Comparison of ENCODE assay signal across 8 cellular contexts in genomic region chr5:150625831-150626746, GRCh38. TPM values are rescaled to one million over a fixed set of nuclear protein-coding genes. Genes with fewer than 3 reads are reported as not detected.
DNase-seq lines count a peak whose midpoint lies in the region; ATAC-seq and TF ChIP-seq lines count a peak whose summit lies in the region.

No MANE protein-coding gene starts in this region.

- no peak overlapping the region for H3K27ac Mint-ChIP-seq in activated naive CD4-positive, alpha-beta T cell treated with anti-CD3 and anti-CD28 coated beads, Interleukin-2, amount 50 U/mL, for 72 hours

- H3K9me3 ChIP-seq in neuronal stem cell (replicated peaks in 1 of 2; ENCODE audit: control insufficient read depth in 2 of 2, insufficient read depth in 1 of 2, low read depth in 1 of 2, low read length in 2 of 2) = no peaks in the 10 kb centered on the region

- H3K4ac ChIP-seq in neuronal stem cell (ENCODE audit: low read length) = no peak overlapping the region

- H2BK12ac ChIP-seq in neuronal stem cell (ENCODE audit: low read length) = no peak overlapping the region

- no peak for TF ChIP-seq CTCF in astrocyte of the spinal cord (IDR thresholded peaks at IDR 0.05; ENCODE audit: low read depth, low read length)

- H3K36me3 Mint-ChIP-seq in activated naive CD4-positive, alpha-beta T cell treated with anti-CD3 and anti-CD28 coated beads, Interleukin-2, amount 50 U/mL, for 72 hours = no peaks in the 10 kb centered on the region

- no peaks in the 10 kb centered on the region for H3K79me1 ChIP-seq in neuronal stem cell (ENCODE audit: low read depth, low read length)

- no peaks in the 10 kb centered on the region for H3K36me3 ChIP-seq in neuronal stem cell (replicated peaks in 1 of 2; ENCODE audit: control insufficient read depth in 2 of 2, insufficient read depth in 2 of 2, low read length in 2 of 2)

- peaks cover 2 to 68% (median 10%) of the 10 kb centered on the region in 3 experiments for H3K27me3 ChIP-seq in neuronal stem cell (ENCODE audit: control insufficient read depth in 3 of 3, insufficient read depth in 3 of 3, low read depth in 1 of 3, low read length in 3 of 3)

- H2AFZ ChIP-seq in neuronal stem cell (ENCODE audit: low read length) = no peak overlapping the region

- H3K4me2 ChIP-seq in neuronal stem cell (ENCODE audit: insufficient read depth, low read length, poor library complexity, severe bottlenecking) = no peak overlapping the region

- H2BK5ac ChIP-seq in neuronal stem cell (ENCODE audit: low read length) = no peak overlapping the region

- WGBS in neuronal stem cell (ENCODE audit: extremely low coverage in 2 of 2, insufficient read length in 2 of 2, insufficient replicate concordance in 1 of 2), 2 donors = no CpG with 5 or more reads among the region's 10 CpGs

- H3K9ac ChIP-seq in neuronal stem cell (ENCODE audit: low read depth, low read length, poor library complexity) = no peak overlapping the region

- no peak overlapping the region for H3K18ac ChIP-seq in neuronal stem cell (ENCODE audit: low read length)

- peak overlapping the region; percentile 10 for H3K23ac ChIP-seq in neuronal stem cell (ENCODE audit: low read depth, low read length, poor library complexity)

- H4K91ac ChIP-seq in neuronal stem cell (ENCODE audit: low read depth, low read length, poor library complexity) = no peak overlapping the region

- no peak for DNase-seq in astrocyte of the spinal cord (ENCODE audit: low read depth, low spot score)
- no peak for DNase-seq in neuronal stem cell (ENCODE audit: low spot score)
- DNase-seq in NOMO-1 treated with DMSO at 0.1 percent for 48 hours (lab: John Stamatoyannopoulos, UW; ENCODE audit: unreplicated experiment) = no peak
- DNase-seq in Kasumi-1 (lab: John Stamatoyannopoulos, UW) = no peak
- no peak for DNase-seq in A172 (ENCODE audit: low spot score)
- no peak for DNase-seq in activated naive CD4-positive, alpha-beta T cell treated with anti-CD3 and anti-CD28 coated beads, Interleukin-2, amount 50 U/mL, for 72 hours (ENCODE audit: low spot score in 2 of 2)

- H4K8ac ChIP-seq in neuronal stem cell (ENCODE audit: low read depth, low read length) = no peak overlapping the region

- peak overlapping the region; percentile 36 for H2BK120ac ChIP-seq in neuronal stem cell (ENCODE audit: low read depth, low read length)

- peak overlapping the region; percentile 97 for H2AK5ac ChIP-seq in neuronal stem cell (ENCODE audit: low read depth, low read length)

- H3K14ac ChIP-seq in neuronal stem cell (ENCODE audit: low read length) = no peak overlapping the region

- peak; percentile 57 for ATAC-seq in GM18511 (IDR thresholded peaks at IDR 0.05; ENCODE audit: unreplicated experiment)
- peak; percentile 38 for ATAC-seq in HG02852 (IDR thresholded peaks at IDR 0.05; ENCODE audit: unreplicated experiment)
- ATAC-seq in activated naive CD4-positive, alpha-beta T cell treated with anti-CD3 and anti-CD28 coated beads, Interleukin-2, amount 50 U/mL, for 72 hours = no peak

- H3K4me1 ChIP-seq in neuronal stem cell (ENCODE audit: control insufficient read depth in 2 of 2, insufficient read depth in 1 of 2, low read depth in 1 of 2, low read length in 2 of 2) = peaks cover 27 to 30% of the 10 kb centered on the region in 2 donors

- H3K27ac ChIP-seq in neuronal stem cell (replicated peaks; ENCODE audit: low read length) = no peak overlapping the region

- H2BK15ac ChIP-seq in neuronal stem cell (ENCODE audit: low read length) = peak overlapping the region; percentile 19

- in situ Hi-C loops in astrocyte of the spinal cord (cut with HindIII; ENCODE audit: low sequenced_read_pairs) = no loop called here

- H3K9me3 Mint-ChIP-seq in activated naive CD4-positive, alpha-beta T cell treated with anti-CD3 and anti-CD28 coated beads, Interleukin-2, amount 50 U/mL, for 72 hours = no peaks in the 10 kb centered on the region

- H3K4me3 ChIP-seq in astrocyte of the spinal cord (ENCODE audit: low read depth, low read length) (peak overlapping the region; percentile 61), neuronal stem cell (ENCODE audit: low read length in 2 of 2) (no peak overlapping the region)

RNA-seq across cellular contexts. Expression of gene SYNPO, which starts 14.4 kb away (rescaled TPM):
- polyA plus RNA-seq in neuronal stem cell (2013, experiment 1 of 2) = 3.8 TPM
- polyA plus RNA-seq in neuronal stem cell (2013, experiment 2 of 2) = 3.2 TPM
- 7.2 and 9.0 TPM in 2 replicates for total RNA-seq in A172 (2014; rRNA removed; shearing (Covaris generic))
- total RNA-seq in activated naive CD4-positive, alpha-beta T cell treated with anti-CD3 and anti-CD28 coated beads, Interleukin-2, amount 50 U/mL, for 72 hours = under 1 TPM; 0.18 to 0.53 TPM

RNA-seq across cellular contexts. Expression of gene MYOZ3, which starts 35.0 kb away (rescaled TPM):
- 0.57 TPM for polyA plus RNA-seq in neuronal stem cell (2013, experiment 1 of 2)
- polyA plus RNA-seq in neuronal stem cell (2013, experiment 2 of 2) = 0.47 TPM
- 0.07 and 0.45 TPM in 2 replicates for total RNA-seq in A172 (2014; rRNA removed; shearing (Covaris generic))
- under 1 TPM; 0.09 to 0.49 TPM for total RNA-seq in activated naive CD4-positive, alpha-beta T cell treated with anti-CD3 and anti-CD28 coated beads, Interleukin-2, amount 50 U/mL, for 72 hours

Comparison
In these comparisons a context has a peak if more than half of its experiments do, and no peak if none do; other contexts are left out.
1. ATAC-seq: peak in GM18511 (single experiment) and HG02852 (single experiment); none in activated naive CD4-positive, alpha-beta T cell treated with anti-CD3 and anti-CD28 coated beads, Interleukin-2, amount 50 U/mL, for 72 hours (0 of 2).